In genomic region chr9:128724744-128725211, GRCh38 we compare ENCODE assay signal across 8 cellular contexts. TPM values are rescaled to one million over a fixed set of nuclear protein-coding genes. Genes with fewer than 3 reads are reported as not detected.
DNase-seq lines count a peak whose midpoint lies in the region; ATAC-seq, FAIRE-seq and TF ChIP-seq lines count a peak whose summit lies in the region.

No MANE protein-coding gene starts in this region.

- peaks cover 25% of the 10 kb centered on the region for H3K4me1 Mint-ChIP-seq in activated CD4-positive, alpha-beta T cell treated with anti-CD3 and anti-CD28 coated beads for 36 hours

- peaks cover 0 to 15% (median 8%) of the 10 kb centered on the region in 4 experiments; a peak in 4 of 8 replicates for H3K36me3 ChIP-seq in H1 (ENCODE audit: control insufficient read depth in 2 of 4, insufficient read depth in 4 of 4, low read length in 3 of 4)

- peak overlapping the region; percentile 95 for H3K4me3 Mint-ChIP-seq in activated CD4-positive, alpha-beta T cell treated with anti-CD3 and anti-CD28 coated beads for 36 hours

- peaks cover 0 to 2% of the 10 kb centered on the region in 2 experiments for H4K20me1 ChIP-seq in H1 (replicated peaks in 1 of 2; ENCODE audit: control insufficient read depth in 1 of 2, insufficient read depth in 2 of 2, low read length in 2 of 2)

- peaks cover 15% of the 10 kb centered on the region for H3K36me3 Mint-ChIP-seq in activated CD4-positive, alpha-beta T cell treated with anti-CD3 and anti-CD28 coated beads for 36 hours (ENCODE audit: low read depth)

- peak overlapping the region; percentile 31; the same call in 1 of the 2 replicates for H2BK12ac ChIP-seq in H1 (ENCODE audit: low read depth, low read length)

- peak overlapping the region; percentile 94 for H3K27ac Mint-ChIP-seq in activated CD4-positive, alpha-beta T cell treated with anti-CD3 and anti-CD28 coated beads for 36 hours

- H2BK20ac ChIP-seq in H1 (ENCODE audit: low read length) = no peak overlapping the region

- H3K23ac ChIP-seq in H1 (ENCODE audit: insufficient read length) = no peak overlapping the region

- no peak overlapping the region; the same call in 1 of the 2 replicates for H3K18ac ChIP-seq in H1 (ENCODE audit: extremely low read depth, low read length)

- H3K4me2 ChIP-seq in H1 (ENCODE audit: insufficient read depth in 1 of 2, low read depth in 2 of 2, low read length in 2 of 2) = peak overlapping the region; percentile 61 to 84

- no peaks in the 10 kb centered on the region for H3K27me3 ChIP-seq in H1 (replicated peaks in 1 of 4; ENCODE audit: control insufficient read depth in 3 of 4, extremely low read depth in 1 of 4, insufficient read depth in 3 of 4, low read length in 3 of 4)

- ATAC-seq in GM21619 (IDR thresholded peaks at IDR 0.05; ENCODE audit: unreplicated experiment) (peak; percentile 20), HG03354 (IDR thresholded peaks at IDR 0.05; ENCODE audit: poor library complexity, severe bottlenecking, unreplicated experiment) (no peak)
- peak; percentile 21 for ATAC-seq in activated CD4-positive, alpha-beta T cell treated with anti-CD3 and anti-CD28 coated beads for 36 hours

- FAIRE-seq in H1 (lab: Jason Lieb, UNC) = peak; percentile 98

- H3K79me1 ChIP-seq in H1 (ENCODE audit: low read depth, low read length) = peaks cover 5% of the 10 kb centered on the region; the same call in 1 of the 2 replicates

- peak; percentile 67 for DNase-seq in COLO668 (lab: John Stamatoyannopoulos, UW; ENCODE audit: unreplicated experiment)
- peak; percentile 83 for DNase-seq in NCI-H2196 treated with DMSO at 0.1 percent for 48 hours (lab: John Stamatoyannopoulos, UW; ENCODE audit: unreplicated experiment)
- peak; percentile 70 for DNase-seq in activated CD4-positive, alpha-beta T cell treated with anti-CD3 and anti-CD28 coated beads for 36 hours
- DNase-seq in H1 (ENCODE audit: low read depth in 1 of 2, low spot score in 2 of 2) = peak; percentile 73 to 84
- DNase-seq in lower leg skin (ENCODE audit: low spot score in 2 of 2) = peak; percentile 79 to 94
- peak; percentile 69 for DNase-seq in stimulated activated CD8-positive, alpha-beta memory T cell treated with anti-CD3 and anti-CD28 coated beads, Interleukin-4, amount 100 ng/mL, for 48 hours

- H3K9me3 Mint-ChIP-seq in activated CD4-positive, alpha-beta T cell treated with anti-CD3 and anti-CD28 coated beads for 36 hours (ENCODE audit: low read depth) = no peaks in the 10 kb centered on the region

- no peak for TF ChIP-seq RAD21 in H1 (IDR thresholded peaks at IDR 0.05 in 1 of 2, conservative IDR thresholded peaks at IDR 0.05 in 1 of 2; ENCODE audit: low read depth in 2 of 2, low read length in 2 of 2)

- H3K56ac ChIP-seq in H1 (replicated peaks; ENCODE audit: insufficient read length, low read depth, low read length) = no peak overlapping the region

- no peak overlapping the region for H2BK120ac ChIP-seq in H1 (replicated peaks; ENCODE audit: low read depth, low read length)

- peak overlapping the region; percentile 47; the same call in 1 of the 2 replicates for H2BK5ac ChIP-seq in H1 (ENCODE audit: low read depth, low read length)

- no peak overlapping the region for H3K14ac ChIP-seq in H1 (ENCODE audit: insufficient read length)

- H2AK5ac ChIP-seq in H1 (ENCODE audit: low read depth, low read length) = no peak overlapping the region

- H3K23me2 ChIP-seq in H1 (ENCODE audit: low read depth, low read length) = peaks cover 7% of the 10 kb centered on the region

- no peaks in the 10 kb centered on the region for H3K79me2 ChIP-seq in H1 (ENCODE audit: control insufficient read depth in 1 of 2, insufficient read depth in 2 of 2, low read length in 2 of 2)

- POLR2A ChIA-PET in activated CD4-positive, alpha-beta T cell treated with anti-CD3 and anti-CD28 coated beads for 36 hours (lab: Charles Lee) = interaction anchor here (0.6 to 1.2 kb wide), 8 partner anchors 25 to 402 kb away, joined by 3 to 4 read pairs (median 3); partner anchors contain the start of genes ENDOG and SPOUT1
- POLR2A ChIA-PET in H1 (lab: Charles Lee; ENCODE audit: partially characterized antibody) = interaction anchor here (0.6 to 13.5 kb wide), 23 partner anchors 8 to 425 kb away, joined by 3 to 133 read pairs (median 5); partner anchors contain the start of genes ENDOG, PKN3, SET and ZER1

- H3K4me3 ChIP-seq in H1 (ENCODE audit: extremely low read depth in 1 of 4, insufficient read depth in 2 of 4, low read depth in 3 of 4, low read length in 4 of 4) (peak overlapping the region; percentile 38 to 89 (median 45)), lower leg skin (ENCODE audit: low read depth, poor library complexity, severe bottlenecking) (peak overlapping the region; percentile 37)

- H4K8ac ChIP-seq in H1 (ENCODE audit: extremely low read depth, insufficient read depth, low read length) = peak overlapping the region; percentile 4; the same call in 1 of the 2 replicates

- 33% methylated on average over 10 of the region's 10 CpGs; no CpG with 5 or more reads in 1 of the 2 experiments for WGBS in H1 (ENCODE audit: extremely low coverage in 1 of 2, insufficient coverage in 1 of 2, insufficient read length in 1 of 2, insufficient replicate concordance in 2 of 2, low coverage in 1 of 2, low lambda C conversion rate in 2 of 2, missing lambda C conversion rate in 1 of 2), 2 experiments
- 13 to 15% methylated on average over 10 of the region's 10 CpGs for WGBS in lower leg skin, 2 donors

- CTCF ChIA-PET in activated CD4-positive, alpha-beta T cell treated with anti-CD3 and anti-CD28 coated beads for 36 hours (lab: Charles Lee) = interaction anchor here (0.6 to 1.8 kb wide), 6 partner anchors 21 to 93 kb away, joined by 3 to 6 read pairs (median 3); partner anchors contain the start of gene PKN3
- CTCF ChIA-PET in H1 (lab: Charles Lee; ENCODE audit: partially characterized antibody) = interaction anchor here (0.6 to 1.4 kb wide), 6 partner anchors 9 to 95 kb away, joined by 3 to 11 read pairs (median 3); no protein-coding TSS in a partner anchor

- no peak overlapping the region for H2AFZ ChIP-seq in H1 (ENCODE audit: low read length)

- H3K4ac ChIP-seq in H1 (replicated peaks; ENCODE audit: insufficient read length, low read depth, low read length) = peak overlapping the region; percentile 1

- H3K27me3 Mint-ChIP-seq in activated CD4-positive, alpha-beta T cell treated with anti-CD3 and anti-CD28 coated beads for 36 hours = no peaks in the 10 kb centered on the region

- no peak overlapping the region for H4K5ac ChIP-seq in H1 (ENCODE audit: insufficient read length, low read depth, low read length)

- no peak for TF ChIP-seq EP300 in H1 (IDR thresholded peaks at IDR 0.05; ENCODE audit: borderline replicate concordance in 1 of 2, low read depth in 2 of 2, low read length in 2 of 2)

- no peak for TF ChIP-seq CTCF in H1 (IDR thresholded peaks at IDR 0.05; ENCODE audit: control extremely low read depth in 1 of 3, insufficient read depth in 1 of 3, low read depth in 1 of 3, low read length in 3 of 3)
- no peak for TF ChIP-seq CTCF in lower leg skin (IDR thresholded peaks at IDR 0.05)

- H2BK15ac ChIP-seq in H1 (ENCODE audit: low read length) = no peak overlapping the region

- intact Hi-C loops in activated CD4-positive, alpha-beta T cell treated with anti-CD3 and anti-CD28 coated beads for 36 hours (cut with DNase I, micrococcal nuclease) = loop anchor here (1.0 to 10.0 kb wide), 25 partner anchors 22 to 564 kb away; partner anchors contain the start of genes DYNC2I2 (in 2 of the 2), SET (in 2 of the 2), SPTAN1 (in 2 of the 2) and ZER1 (in 2 of the 2)
- intact Hi-C loops in lower leg skin (cut with DNase I; ENCODE audit: low total_unique reads) = no loop called here

- peak overlapping the region; percentile 7 for H3K27ac ChIP-seq in H1 (ENCODE audit: low read depth, low read length)

- TF ChIP-seq POLR2A in H1 (IDR thresholded peaks at IDR 0.05; ENCODE audit: control extremely low read depth in 1 of 2, low read depth in 2 of 2, low read length in 2 of 2) (no peak), lower leg skin (IDR thresholded peaks at IDR 0.05) (no peak)

- H4K91ac ChIP-seq in H1 (replicated peaks; ENCODE audit: insufficient read length, low read length) = no peak overlapping the region

- H3K9ac ChIP-seq in H1 (replicated peaks in 1 of 4; ENCODE audit: extremely low read depth in 1 of 4, low read depth in 3 of 4, low read length in 3 of 4) = no peak overlapping the region; a peak in 2 of 7 replicates

- H3K4me1 ChIP-seq in H1 (replicated peaks in 1 of 4; ENCODE audit: control insufficient read depth in 3 of 4, insufficient read depth in 4 of 4, low read length in 3 of 4) = peaks cover 0 to 3% (median 0%) of the 10 kb centered on the region in 4 experiments; a peak in 3 of 7 replicates

- H3K9me3 ChIP-seq in H1 (ENCODE audit: insufficient read depth in 2 of 2, low read depth in 1 of 2, low read length in 1 of 2) = no peaks in the 10 kb centered on the region

RNA-seq across cellular contexts. Expression of gene ZDHHC12, which starts 0.9 kb away (rescaled TPM):
- total RNA-seq in activated CD4-positive, alpha-beta T cell treated with anti-CD3 and anti-CD28 coated beads for 36 hours = 10 to 100 TPM; 45.3 to 49.5 TPM
- total RNA-seq in H1 (2021; fragmentation: NEBNext Ultra II Directional; extraction: Animal tissue kit (Norgen Biotek cat#: 25700)) = 32.8 and 35.0 TPM in 2 replicates
- 93.8 and 121 TPM in 2 replicates for polyA plus RNA-seq in H1 (2011; rRNA removed)
- polyA plus RNA-seq in H1 (2011; cell fraction: cytosol; rRNA removed) = 78.5 TPM
- 139 TPM for polyA plus RNA-seq in H1 (2011; cell fraction: nucleus; rRNA removed)
- 23.3 to 48.0 TPM (median 44.7 TPM) in 4 replicates for polyA plus RNA-seq in H1 (2012, experiment 1 of 2)
- 53.7 TPM for polyA plus RNA-seq in H1 (2012, experiment 2 of 2)
- polyA plus RNA-seq in H1 (2013, experiment 1 of 2) = 41.4 TPM
- polyA plus RNA-seq in H1 (2013, experiment 2 of 2) = 43.5 TPM
- polyA minus RNA-seq in H1 (2011; rRNA and poly(A)+ RNA removed) = 21.8 and 26.4 TPM in 2 replicates
- 45.5 TPM for polyA minus RNA-seq in H1 (2011; cell fraction: cytosol; rRNA and poly(A)+ RNA removed)
- 34.7 TPM for polyA minus RNA-seq in H1 (2011; cell fraction: nucleus; rRNA and poly(A)+ RNA removed)
- 10 to 100 TPM; 68.3 to 95.7 (median 84.1) TPM for total RNA-seq in lower leg skin

RNA-seq across cellular contexts. Expression of gene PKN3, which starts 22.5 kb away (rescaled TPM):
- 10 to 100 TPM; 14.6 to 14.9 TPM for total RNA-seq in activated CD4-positive, alpha-beta T cell treated with anti-CD3 and anti-CD28 coated beads for 36 hours
- 15.2 and 16.3 TPM in 2 replicates for total RNA-seq in H1 (2021; fragmentation: NEBNext Ultra II Directional; extraction: Animal tissue kit (Norgen Biotek cat#: 25700))
- polyA plus RNA-seq in H1 (2011; rRNA removed) = 15.7 and 24.4 TPM in 2 replicates
- 20.7 TPM for polyA plus RNA-seq in H1 (2011; cell fraction: cytosol; rRNA removed)
- polyA plus RNA-seq in H1 (2011; cell fraction: nucleus; rRNA removed) = 49.0 TPM
- polyA plus RNA-seq in H1 (2012, experiment 1 of 2) = 12.4 to 21.9 TPM (median 18.9 TPM) in 4 replicates
- polyA plus RNA-seq in H1 (2012, experiment 2 of 2) = 16.2 TPM
- 11.3 TPM for polyA plus RNA-seq in H1 (2013, experiment 1 of 2)
- 11.3 TPM for polyA plus RNA-seq in H1 (2013, experiment 2 of 2)
- 7.2 and 10.8 TPM in 2 replicates for polyA minus RNA-seq in H1 (2011; rRNA and poly(A)+ RNA removed)
- 15.9 TPM for polyA minus RNA-seq in H1 (2011; cell fraction: cytosol; rRNA and poly(A)+ RNA removed)
- 11.0 TPM for polyA minus RNA-seq in H1 (2011; cell fraction: nucleus; rRNA and poly(A)+ RNA removed)
- total RNA-seq in lower leg skin = 1 to 10 TPM; 2.4 to 8.4 (median 4.1) TPM

RNA-seq across cellular contexts. Expression of gene SET, which starts 35.8 kb away (rescaled TPM):
- 100 to 1,000 TPM; 673 to 682 TPM for total RNA-seq in activated CD4-positive, alpha-beta T cell treated with anti-CD3 and anti-CD28 coated beads for 36 hours
- 1,327 and 1,345 TPM in 2 replicates for total RNA-seq in H1 (2021; fragmentation: NEBNext Ultra II Directional; extraction: Animal tissue kit (Norgen Biotek cat#: 25700))
- polyA plus RNA-seq in H1 (2011; rRNA removed) = 466 and 513 TPM in 2 replicates
- 383 TPM for polyA plus RNA-seq in H1 (2011; cell fraction: cytosol; rRNA removed)
- 93.4 TPM for polyA plus RNA-seq in H1 (2011; cell fraction: nucleus; rRNA removed)
- 759 to 1,315 TPM (median 835 TPM) in 4 replicates for polyA plus RNA-seq in H1 (2012, experiment 1 of 2)
- polyA plus RNA-seq in H1 (2012, experiment 2 of 2) = 163 TPM
- polyA plus RNA-seq in H1 (2013, experiment 1 of 2) = 862 TPM
- 900 TPM for polyA plus RNA-seq in H1 (2013, experiment 2 of 2)
- 245 and 251 TPM in 2 replicates for polyA minus RNA-seq in H1 (2011; rRNA and poly(A)+ RNA removed)
- 1,111 TPM for polyA minus RNA-seq in H1 (2011; cell fraction: cytosol; rRNA and poly(A)+ RNA removed)
- polyA minus RNA-seq in H1 (2011; cell fraction: nucleus; rRNA and poly(A)+ RNA removed) = 200 TPM
- total RNA-seq in lower leg skin = 100 to 1,000 TPM; 135 to 220 (median 178) TPM

RNA-seq across cellular contexts. Expression of gene ZER1, which starts 46.9 kb away (rescaled TPM):
- 10 to 100 TPM; 17.1 to 19.3 TPM for total RNA-seq in activated CD4-positive, alpha-beta T cell treated with anti-CD3 and anti-CD28 coated beads for 36 hours
- total RNA-seq in H1 (2021; fragmentation: NEBNext Ultra II Directional; extraction: Animal tissue kit (Norgen Biotek cat#: 25700)) = 20.5 and 22.6 TPM in 2 replicates
- polyA plus RNA-seq in H1 (2011; rRNA removed) = 26.6 and 55.8 TPM in 2 replicates
- 24.8 TPM for polyA plus RNA-seq in H1 (2011; cell fraction: cytosol; rRNA removed)
- 43.9 TPM for polyA plus RNA-seq in H1 (2011; cell fraction: nucleus; rRNA removed)
- polyA plus RNA-seq in H1 (2012, experiment 1 of 2) = 12.0 to 19.7 TPM (median 18.3 TPM) in 4 replicates
- polyA plus RNA-seq in H1 (2012, experiment 2 of 2) = 17.9 TPM
- 12.2 TPM for polyA plus RNA-seq in H1 (2013, experiment 1 of 2)
- polyA plus RNA-seq in H1 (2013, experiment 2 of 2) = 11.3 TPM
- 25.9 and 30.5 TPM in 2 replicates for polyA minus RNA-seq in H1 (2011; rRNA and poly(A)+ RNA removed)
- polyA minus RNA-seq in H1 (2011; cell fraction: cytosol; rRNA and poly(A)+ RNA removed) = 24.1 TPM
- 20.3 TPM for polyA minus RNA-seq in H1 (2011; cell fraction: nucleus; rRNA and poly(A)+ RNA removed)
- total RNA-seq in lower leg skin = 100 to 1,000 TPM in 1 of 4 donors, 10 to 100 TPM in 3; 66.5 to 104 (median 73.2) TPM
